In genomic region chr6:53795254-53795701, GRCh38 we compare ENCODE assay signal across 8 cellular contexts. TPM values are rescaled to one million over a fixed set of nuclear protein-coding genes. Genes with fewer than 3 reads are reported as not detected.
DNase-seq lines count a peak whose midpoint lies in the region; ATAC-seq and TF ChIP-seq lines count a peak whose summit lies in the region.

No MANE protein-coding gene starts in this region.

- ATAC-seq in GM21717 (IDR thresholded peaks at IDR 0.05; ENCODE audit: unreplicated experiment) (peak; percentile 12), lower lobe of right lung (peak; percentile 44 to 54), HG03159 (IDR thresholded peaks at IDR 0.05; ENCODE audit: unreplicated experiment) (no peak)

- peak overlapping the region; percentile 60 for H3K9ac ChIP-seq in mammary epithelial cell (ENCODE audit: insufficient read depth, low read length)

- peak overlapping the region; percentile 74 to 77 for H3K4me3 ChIP-seq in CD4-positive, alpha-beta memory T cell (ENCODE audit: low read length in 2 of 2)
- H3K4me3 ChIP-seq in mammary epithelial cell (replicated peaks in 1 of 3; ENCODE audit: insufficient read depth in 1 of 3, low read depth in 2 of 3, low read length in 3 of 3) (peak overlapping the region; percentile 89 to 97 (median 93)), lower lobe of right lung (peak overlapping the region; percentile 89), transverse colon (peak overlapping the region; percentile 74 to 94 (median 90))

- TF ChIP-seq POLR2A in transverse colon (IDR thresholded peaks at IDR 0.05): no peak

- POLR2A ChIA-PET in CD4-positive, alpha-beta memory T cell (lab: Charles Lee; ENCODE audit: partially characterized antibody): interaction anchor here (0.6 to 2.7 kb wide), 9 partner anchors 11 to 800 kb away, joined by 3 to 15 read pairs (median 4); partner anchors contain the start of genes GCLC and GSTA4

- intact Hi-C loops in CD4-positive, alpha-beta memory T cell (cut with micrococcal nuclease): loop anchor here (10.0 kb wide), 1 partner anchor 460 kb away; no protein-coding TSS in a partner anchor
- intact Hi-C loops in mammary epithelial cell (cut with micrococcal nuclease) (loop anchor here (10.0 kb wide), 1 partner anchor 130 kb away; no protein-coding TSS in a partner anchor), lower lobe of right lung (cut with DNase I) (no loop called here), transverse colon (cut with DNase I; ENCODE audit: low total_unique reads) (loop anchor here (1.0 kb wide), 1 partner anchor 99 kb away; no protein-coding TSS in a partner anchor)

- peak overlapping the region; percentile 95 for H2AFZ ChIP-seq in mammary epithelial cell (ENCODE audit: low read depth, low read length)

- no peaks in the 10 kb centered on the region for H3K36me3 ChIP-seq in CD4-positive, alpha-beta memory T cell (ENCODE audit: insufficient read depth, low read length)
- no peaks in the 10 kb centered on the region for H3K36me3 ChIP-seq in mammary epithelial cell (ENCODE audit: insufficient read depth, low read length)
- H3K36me3 ChIP-seq in lower lobe of right lung: no peaks in the 10 kb centered on the region
- H3K36me3 ChIP-seq in transverse colon: no peaks in the 10 kb centered on the region

- no peak for TF ChIP-seq EP300 in transverse colon (IDR thresholded peaks at IDR 0.05; ENCODE audit: low read depth)

- H3K27ac ChIP-seq in CD4-positive, alpha-beta memory T cell (ENCODE audit: low read depth, low read length): peak overlapping the region; percentile 41
- H3K27ac ChIP-seq in mammary epithelial cell (ENCODE audit: insufficient read depth, low read depth, low read length) (peak overlapping the region; percentile 57), lower lobe of right lung (peak overlapping the region; percentile 80), transverse colon (peak overlapping the region; percentile 85 to 89 (median 87))

- H3K9me3 ChIP-seq in CD4-positive, alpha-beta memory T cell (ENCODE audit: control insufficient read depth in 1 of 2, low read length in 2 of 2): no peaks in the 10 kb centered on the region
- H3K9me3 ChIP-seq in mammary epithelial cell (replicated peaks; ENCODE audit: insufficient read depth, low read length): no peaks in the 10 kb centered on the region
- no peaks in the 10 kb centered on the region for H3K9me3 ChIP-seq in lower lobe of right lung
- H3K9me3 ChIP-seq in transverse colon: no peaks in the 10 kb centered on the region

- CTCF ChIA-PET in CD4-positive, alpha-beta memory T cell (lab: Charles Lee; ENCODE audit: partially characterized antibody): interaction anchor here (1.0 to 3.0 kb wide), 3 partner anchors 60 to 110 kb away, joined by 3 to 14 read pairs (median 4); no protein-coding TSS in a partner anchor
- CTCF ChIA-PET in mammary epithelial cell (lab: Charles Lee; ENCODE audit: low non-redundant PET): interaction anchor here (0.6 to 3.2 kb wide), 6 partner anchors 43 to 206 kb away, joined by 3 to 30 read pairs (median 6); no protein-coding TSS in a partner anchor

- H3K27me3 Mint-ChIP-seq in CD4-positive, alpha-beta memory T cell: peaks cover 2 to 6% of the 10 kb centered on the region in 2 donors

- peak overlapping the region; percentile 90 to 98 (median 97) for H3K4me3 Mint-ChIP-seq in CD4-positive, alpha-beta memory T cell

- H3K4me1 Mint-ChIP-seq in CD4-positive, alpha-beta memory T cell: peaks cover 14 to 36% (median 29%) of the 10 kb centered on the region in 4 donors

- no peak for DNase-seq in CD4-positive, alpha-beta memory T cell
- DNase-seq in NCI-H146 (lab: John Stamatoyannopoulos, UW) (peak; percentile 76), mammary epithelial cell (peak; percentile 53), lower lobe of right lung (no peak), transverse colon (peak; percentile 39), ecto neural progenitor cell (ENCODE audit: low spot score) (no peak)

- peaks cover 57% of the 10 kb centered on the region for H3K79me2 ChIP-seq in mammary epithelial cell (ENCODE audit: insufficient read depth, low read length)

- TF ChIP-seq CTCF in mammary epithelial cell (conservative IDR thresholded peaks at IDR 0.05 in 1 of 2, IDR thresholded peaks at IDR 0.05 in 1 of 2; ENCODE audit: extremely low read depth in 1 of 2, insufficient read depth in 1 of 2, low read depth in 1 of 2, low read length in 2 of 2) (no peak), lower lobe of right lung (IDR thresholded peaks at IDR 0.05) (no peak), transverse colon (IDR thresholded peaks at IDR 0.05) (no peak)

- peak overlapping the region; percentile 43 to 91 (median 85) for H3K27ac Mint-ChIP-seq in CD4-positive, alpha-beta memory T cell

- no peaks in the 10 kb centered on the region for H3K27me3 ChIP-seq in CD4-positive, alpha-beta memory T cell (ENCODE audit: insufficient read depth, low read length)
- H3K27me3 ChIP-seq in mammary epithelial cell (ENCODE audit: insufficient read depth, low read length) (no peaks in the 10 kb centered on the region), lower lobe of right lung (ENCODE audit: low read depth) (no peaks in the 10 kb centered on the region), transverse colon (no peaks in the 10 kb centered on the region)

- H4K20me1 ChIP-seq in mammary epithelial cell (ENCODE audit: insufficient read depth, low read length): no peaks in the 10 kb centered on the region

- in situ Hi-C loops in mammary epithelial cell (cut with MboI; ENCODE audit: low sequenced_read_pairs in 2 of 2) (no loop called here), transverse colon (cut with MboI; ENCODE audit: low pct_ligation_motif_present in 1 of 4, low pct_unique_long_range_greater_than_20kb in 1 of 4, low sequenced_read_pairs in 3 of 4) (loop anchor here in 2 of 4 donors (10.0 to 25.0 kb wide), 2 partner anchors 160 to 167 kb away; no protein-coding TSS in a partner anchor)

- peak overlapping the region; percentile 95 for H3K4me2 ChIP-seq in mammary epithelial cell (ENCODE audit: insufficient read depth, low read depth, low read length)

- H3K4me1 ChIP-seq in CD4-positive, alpha-beta memory T cell (ENCODE audit: insufficient read depth, low read length): peaks cover 21% of the 10 kb centered on the region
- H3K4me1 ChIP-seq in mammary epithelial cell (ENCODE audit: insufficient read depth, low read length) (peaks cover 31% of the 10 kb centered on the region), lower lobe of right lung (peaks cover 26% of the 10 kb centered on the region), transverse colon (peaks cover 0 to 48% (median 25%) of the 10 kb centered on the region in 4 donors)

- dilution Hi-C loops in mammary epithelial cell (cut with HindIII; ENCODE audit: low sequenced_read_pairs): no loop called here

- WGBS in mammary epithelial cell (ENCODE audit: low coverage, missing lambda C conversion rate): 5% methylated on average over 26 of the region's 28 CpGs
- WGBS in transverse colon (ENCODE audit: low coverage in 1 of 2), 2 donors: 0 to 1% methylated on average over 5 to 26 of the region's 28 CpGs

- no TSS peak for BruUV-seq in mammary epithelial cell (replicated peaks; lab: Mats Ljungman, UMichigan)

- peaks cover 0 to 10% of the 10 kb centered on the region in 2 donors for H3K36me3 Mint-ChIP-seq in CD4-positive, alpha-beta memory T cell

- H3K9me3 Mint-ChIP-seq in CD4-positive, alpha-beta memory T cell: peaks cover 0 to 2% (median 0%) of the 10 kb centered on the region in 8 donors

RNA-seq across cellular contexts. Expression of gene LRRC1, which starts 0.5 kb away (rescaled TPM):
- 1 to 10 TPM; 4.6 to 5.2 TPM for total RNA-seq in CD4-positive, alpha-beta memory T cell
- 1 to 10 TPM; 2.2 to 2.8 TPM for polyA plus RNA-seq in CD4-positive, alpha-beta memory T cell
- 10 to 100 TPM; 18.2 to 19.2 TPM for total RNA-seq in mammary epithelial cell
- 12.4 TPM for polyA plus RNA-seq in mammary epithelial cell
- polyA minus RNA-seq in mammary epithelial cell: 11.6 TPM
- total RNA-seq in lower lobe of right lung: 13.4 TPM
- total RNA-seq in transverse colon: 100 to 1,000 TPM in 1 of 4 donors, 10 to 100 TPM in 3; 71.0 to 151 (median 91.6) TPM

Comparison
In these comparisons a context has a peak if more than half of its experiments do, and no peak if none do; other contexts are left out.
1. DNase-seq: peak in NCI-H146 (single experiment), mammary epithelial cell (single experiment) and transverse colon (single experiment); none in CD4-positive, alpha-beta memory T cell (0 of 5), lower lobe of right lung (single experiment) and ecto neural progenitor cell (single experiment).
2. Peak in every context shown above with its lines, with median percentiles within 50 percentile points of each other: H3K27ac ChIP-seq and H3K4me3 ChIP-seq.